ENCODE assay signal across 1 cellular context in the genomic region with DNA sequence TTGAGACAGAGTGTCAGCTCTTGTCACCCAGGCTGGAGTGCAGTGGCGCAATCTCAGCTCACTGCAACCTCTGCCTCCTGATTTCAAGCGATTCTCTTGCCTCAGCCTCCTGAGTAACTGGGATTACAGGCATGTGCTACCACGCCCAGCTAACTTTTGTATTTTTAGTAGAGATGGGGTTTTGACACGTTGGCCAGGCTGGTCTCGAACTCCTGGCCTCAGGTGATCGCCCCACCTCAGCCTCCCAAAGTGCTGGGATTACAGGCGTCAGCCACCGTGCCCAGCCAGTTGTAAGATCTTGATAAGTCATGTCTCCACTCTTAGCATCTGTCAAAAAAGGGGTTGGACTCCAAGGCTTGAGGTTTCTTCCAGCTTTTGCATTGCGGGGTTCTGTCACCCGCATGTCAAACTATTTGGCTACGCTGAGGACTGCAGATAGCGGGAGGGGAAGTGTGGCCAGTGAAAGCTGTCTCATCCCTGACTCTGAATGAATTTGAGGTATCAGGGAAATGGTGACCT.
TF ChIP-seq lines count a peak whose summit lies in the region.
"Not testable (repeated sequence)": the region's sequence is repeated elsewhere in the genome, so short reads cannot be mapped to it uniquely, and the experiment has no call there.

No MANE protein-coding gene starts in this region.

TF ChIP-seq in K562, 482 proteins besides CTCF, POLR2A, EP300 and RAD21 (continues in another document):
- peak; percentile 56; the same call in 1 of the 2 replicates for TF ChIP-seq DMBX1 (CRISPR knock-in tag; IDR thresholded peaks at IDR 0.05; ENCODE audit: borderline replicate concordance)
- peak; percentile 100 for TF ChIP-seq ZNF766 (CRISPR knock-in tag; conservative IDR thresholded peaks at IDR 0.05)
- TF ChIP-seq SMARCE1 (IDR thresholded peaks at IDR 0.05): peak; percentile 60
- peak; percentile 86 for TF ChIP-seq ZNF644 (tag; IDR thresholded peaks at IDR 0.05; ENCODE audit: low read depth)
- TF ChIP-seq HDAC2 (IDR thresholded peaks at IDR 0.05): peak; percentile 88; the same call in 1 of the 2 replicates
- peak; percentile 76 for TF ChIP-seq TEAD4 (IDR thresholded peaks at IDR 0.05; ENCODE audit: low read length)
- TF ChIP-seq TEAD4 (CRISPR knock-in tag; IDR thresholded peaks at IDR 0.05; ENCODE audit: borderline replicate concordance); JUND (tag; IDR thresholded peaks at IDR 0.05; ENCODE audit: borderline replicate concordance, low read depth, low read length); CREB1 (IDR thresholded peaks at IDR 0.05); TOE1 (CRISPR knock-in tag; IDR thresholded peaks at IDR 0.05; ENCODE audit: borderline replicate concordance, low read depth); NR2C1 (IDR thresholded peaks at IDR 0.05): not testable (repeated sequence)
- TF ChIP-seq BCOR (IDR thresholded peaks at IDR 0.05): peak; percentile 77; the same call in 1 of the 2 replicates
- TF ChIP-seq CEBPG (CRISPR knock-in tag; IDR thresholded peaks at IDR 0.05): peak; percentile 10; the same call in 1 of the 2 replicates
- TF ChIP-seq CEBPG (tag; conservative IDR thresholded peaks at IDR 0.05 in 1 of 2, IDR thresholded peaks at IDR 0.05 in 1 of 2): peak; percentile 19 to 42; a peak in 1 of 4 replicates
- TF ChIP-seq, protein P1, sequence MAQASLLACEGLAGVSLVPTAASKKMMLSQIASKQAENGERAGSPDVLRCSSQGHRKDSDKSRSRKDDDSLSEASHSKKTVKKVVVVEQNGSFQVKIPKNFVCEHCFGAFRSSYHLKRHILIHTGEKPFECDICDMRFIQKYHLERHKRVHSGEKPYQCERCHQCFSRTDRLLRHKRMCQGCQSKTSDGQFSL (CRISPR knock-in tag; IDR thresholded peaks at IDR 0.05): 0 out of 2 replicates have a peak, but pooled peaks have one; percentile 26
- TF ChIP-seq, protein P1 (tag; IDR thresholded peaks at IDR 0.05): not testable (repeated sequence)
- peak; percentile 66 for TF ChIP-seq TAL1 (IDR thresholded peaks at IDR 0.05)
- peak; percentile 73 for TF ChIP-seq SPI1 (IDR thresholded peaks at IDR 0.05; ENCODE audit: borderline replicate concordance, low read depth, low read length)
- peak; percentile 28; the same call in 1 of the 2 replicates for TF ChIP-seq LARP7 (IDR thresholded peaks at IDR 0.05)
- 0 out of 4 replicates have a peak, but pooled peaks of 1 of the 2 experiments have one; percentile 27 for TF ChIP-seq RCOR1 (IDR thresholded peaks at IDR 0.05; ENCODE audit: borderline replicate concordance in 1 of 2, low read depth in 2 of 2, low read length in 2 of 2)
- peak; percentile 56 for TF ChIP-seq FOSL1 (tag; conservative IDR thresholded peaks at IDR 0.05)
- TF ChIP-seq, protein P2, sequence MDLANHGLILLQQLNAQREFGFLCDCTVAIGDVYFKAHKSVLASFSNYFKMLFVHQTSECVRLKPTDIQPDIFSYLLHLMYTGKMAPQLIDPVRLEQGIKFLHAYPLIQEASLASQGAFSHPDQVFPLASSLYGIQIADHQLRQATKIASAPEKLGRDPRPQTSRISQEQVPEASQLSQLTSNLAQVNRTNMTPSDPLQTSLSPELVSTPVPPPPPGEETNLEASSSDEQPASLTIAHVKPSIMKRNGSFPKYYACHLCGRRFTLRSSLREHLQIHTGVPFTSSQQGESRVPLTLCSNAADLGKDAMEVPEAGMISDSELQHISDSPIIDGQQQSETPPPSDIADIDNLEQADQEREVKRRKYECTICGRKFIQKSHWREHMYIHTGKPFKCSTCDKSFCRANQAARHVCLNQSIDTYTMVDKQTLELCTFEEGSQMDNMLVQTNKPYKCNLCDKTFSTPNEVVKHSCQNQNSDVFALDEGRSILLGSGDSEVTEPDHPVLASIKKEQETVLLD (IDR thresholded peaks at IDR 0.05): 0 out of 2 replicates have a peak, but pooled peaks have one; percentile 12
- TF ChIP-seq LCOR (CRISPR knock-in tag; IDR thresholded peaks at IDR 0.05): 0 out of 2 replicates have a peak, but pooled peaks have one; percentile 5
- 0 out of 2 replicates have a peak, but pooled peaks have one; percentile 9 for TF ChIP-seq JUND (IDR thresholded peaks at IDR 0.05; ENCODE audit: borderline replicate concordance, low read depth, low read length)
- TF ChIP-seq LEF1 (IDR thresholded peaks at IDR 0.05): 0 out of 2 replicates have a peak, but pooled peaks have one; percentile 15
- peak; percentile 96 for TF ChIP-seq ADNP (tag; IDR thresholded peaks at IDR 0.05)
- TF ChIP-seq DPF2 (IDR thresholded peaks at IDR 0.05): peak; percentile 66; the same call in 1 of the 2 replicates
- peak; percentile 22; the same call in 1 of the 2 replicates for TF ChIP-seq ZNF764 (CRISPR knock-in tag; IDR thresholded peaks at IDR 0.05; ENCODE audit: low read depth)
- TF ChIP-seq, protein P3, sequence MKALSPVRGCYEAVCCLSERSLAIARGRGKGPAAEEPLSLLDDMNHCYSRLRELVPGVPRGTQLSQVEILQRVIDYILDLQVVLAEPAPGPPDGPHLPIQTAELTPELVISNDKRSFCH (CRISPR knock-in tag; IDR thresholded peaks at IDR 0.05): not testable (repeated sequence)
- TF ChIP-seq, protein P3 (tag; IDR thresholded peaks at IDR 0.05): peak; percentile 63
- TF ChIP-seq CBFA2T2 (conservative IDR thresholded peaks at IDR 0.05): peak; percentile 73
- TF ChIP-seq MNT (conservative IDR thresholded peaks at IDR 0.05): peak in 1 of 2 experiments; percentile 66; a peak in 2 of 4 replicates
- peak; percentile 40; the same call in 1 of the 2 replicates for TF ChIP-seq TFAP4 (CRISPR knock-in tag; IDR thresholded peaks at IDR 0.05; ENCODE audit: borderline replicate concordance)
- TF ChIP-seq MTA3 (IDR thresholded peaks at IDR 0.05; ENCODE audit: borderline replicate concordance): 0 out of 2 replicates have a peak, but pooled peaks have one; percentile 66
- 0 out of 2 replicates have a peak, but pooled peaks have one; percentile 14 for TF ChIP-seq STAT5A (IDR thresholded peaks at IDR 0.05; ENCODE audit: borderline replicate concordance, low read length)
- TF ChIP-seq CREB1 (CRISPR knock-in tag; IDR thresholded peaks at IDR 0.05): 0 out of 2 replicates have a peak, but pooled peaks have one; percentile 19
- 0 out of 2 replicates have a peak, but pooled peaks have one; percentile 22 for TF ChIP-seq E2F1 (CRISPR knock-in tag; IDR thresholded peaks at IDR 0.05)
- peak; percentile 57; the same call in 1 of the 2 replicates for TF ChIP-seq SMARCA4 (IDR thresholded peaks at IDR 0.05)
- TF ChIP-seq, protein P4, sequence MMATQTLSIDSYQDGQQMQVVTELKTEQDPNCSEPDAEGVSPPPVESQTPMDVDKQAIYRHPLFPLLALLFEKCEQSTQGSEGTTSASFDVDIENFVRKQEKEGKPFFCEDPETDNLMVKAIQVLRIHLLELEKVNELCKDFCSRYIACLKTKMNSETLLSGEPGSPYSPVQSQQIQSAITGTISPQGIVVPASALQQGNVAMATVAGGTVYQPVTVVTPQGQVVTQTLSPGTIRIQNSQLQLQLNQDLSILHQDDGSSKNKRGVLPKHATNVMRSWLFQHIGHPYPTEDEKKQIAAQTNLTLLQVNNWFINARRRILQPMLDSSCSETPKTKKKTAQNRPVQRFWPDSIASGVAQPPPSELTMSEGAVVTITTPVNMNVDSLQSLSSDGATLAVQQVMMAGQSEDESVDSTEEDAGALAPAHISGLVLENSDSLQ (IDR thresholded peaks at IDR 0.05): peak; percentile 93
- TF ChIP-seq CTBP1 (IDR thresholded peaks at IDR 0.05; ENCODE audit: borderline replicate concordance): peak; percentile 88
- peak; percentile 91 for TF ChIP-seq SMARCA5 (IDR thresholded peaks at IDR 0.05)
- peak in 1 of 2 experiments; percentile 71; a peak in 1 of 4 replicates for TF ChIP-seq HDAC1 (IDR thresholded peaks at IDR 0.05)
- 0 out of 2 replicates have a peak, but pooled peaks have one; percentile 26 for TF ChIP-seq HES1 (IDR thresholded peaks at IDR 0.05; ENCODE audit: low read depth)
- TF ChIP-seq NCOR1 (IDR thresholded peaks at IDR 0.05): peak; percentile 58
- TF ChIP-seq TEAD1 (CRISPR knock-in tag; IDR thresholded peaks at IDR 0.05): 0 out of 4 replicates have a peak, but pooled peaks of 1 of the 2 experiments have one; percentile 25
- TF ChIP-seq TOE1 (IDR thresholded peaks at IDR 0.05; ENCODE audit: borderline replicate concordance): peak; percentile 17; the same call in 1 of the 2 replicates
- TF ChIP-seq TCF3 (CRISPR knock-in tag; IDR thresholded peaks at IDR 0.05): peak; percentile 85
- peak; percentile 76; the same call in 1 of the 2 replicates for TF ChIP-seq TRIM28 (IDR thresholded peaks at IDR 0.05)
- 0 out of 2 replicates have a peak, but pooled peaks have one; percentile 23 for TF ChIP-seq NFE2 (IDR thresholded peaks at IDR 0.05; ENCODE audit: low read depth)
- TF ChIP-seq KDM1A (IDR thresholded peaks at IDR 0.05): peak; percentile 93 to 94
- TF ChIP-seq CEBPB (tag; IDR thresholded peaks at IDR 0.05): peak; percentile 87
- TF ChIP-seq CREM (IDR thresholded peaks at IDR 0.05; ENCODE audit: low read depth): peak; percentile 36; the same call in 1 of the 2 replicates
- peak; percentile 60 for TF ChIP-seq NR2C1 (tag; IDR thresholded peaks at IDR 0.05)
- TF ChIP-seq, protein P5, sequence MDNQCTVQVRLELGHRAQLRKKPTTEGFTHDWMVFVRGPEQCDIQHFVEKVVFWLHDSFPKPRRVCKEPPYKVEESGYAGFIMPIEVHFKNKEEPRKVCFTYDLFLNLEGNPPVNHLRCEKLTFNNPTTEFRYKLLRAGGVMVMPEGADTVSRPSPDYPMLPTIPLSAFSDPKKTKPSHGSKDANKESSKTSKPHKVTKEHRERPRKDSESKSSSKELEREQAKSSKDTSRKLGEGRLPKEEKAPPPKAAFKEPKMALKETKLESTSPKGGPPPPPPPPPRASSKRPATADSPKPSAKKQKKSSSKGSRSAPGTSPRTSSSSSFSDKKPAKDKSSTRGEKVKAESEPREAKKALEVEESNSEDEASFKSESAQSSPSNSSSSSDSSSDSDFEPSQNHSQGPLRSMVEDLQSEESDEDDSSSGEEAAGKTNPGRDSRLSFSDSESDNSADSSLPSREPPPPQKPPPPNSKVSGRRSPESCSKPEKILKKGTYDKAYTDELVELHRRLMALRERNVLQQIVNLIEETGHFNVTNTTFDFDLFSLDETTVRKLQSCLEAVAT (IDR thresholded peaks at IDR 0.05): 0 out of 4 replicates have a peak, but pooled peaks of 1 of the 2 experiments have one; percentile 33
- peak in 1 of 2 experiments; percentile 70; a peak in 2 of 4 replicates for TF ChIP-seq TRIM24 (IDR thresholded peaks at IDR 0.05)
- peak; percentile 95 for TF ChIP-seq EHMT2 (IDR thresholded peaks at IDR 0.05)
- TF ChIP-seq ESRRA (IDR thresholded peaks at IDR 0.05; ENCODE audit: borderline replicate concordance, low read depth): peak; percentile 33; the same call in 1 of the 2 replicates
- TF ChIP-seq SMAD4 (CRISPR knock-in tag; conservative IDR thresholded peaks at IDR 0.05): peak; percentile 62; the same call in 1 of the 2 replicates
- 0 out of 2 replicates have a peak, but pooled peaks have one; percentile 28 for TF ChIP-seq L3MBTL2 (IDR thresholded peaks at IDR 0.05)
